24 cellular contexts compared by ENCODE assay signal in the genomic region with DNA sequence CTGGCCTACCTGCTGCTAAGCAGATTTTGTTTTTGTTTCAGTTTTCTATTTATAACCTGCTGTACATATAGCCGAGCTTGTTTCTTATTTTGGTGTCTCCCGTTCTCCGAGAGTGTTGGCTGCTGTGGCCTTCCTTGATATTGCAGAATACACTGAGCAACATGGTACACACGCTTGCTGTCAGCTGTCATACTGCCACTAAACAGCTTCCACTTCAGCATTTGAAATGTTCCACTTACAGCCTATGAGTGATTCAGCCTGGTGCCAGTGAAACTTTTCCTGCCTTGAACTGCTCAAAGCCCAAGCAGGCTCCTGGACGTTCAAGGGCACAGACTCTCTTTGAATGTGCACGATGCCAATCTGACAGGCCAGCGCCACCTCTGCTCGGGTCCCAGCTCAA.
DNase-seq lines count a peak whose midpoint lies in the region; ATAC-seq and TF ChIP-seq lines count a peak whose summit lies in the region.
"Had no signal": no experiment of that assay in that cellular context is flagged by ENCODE, and none has a peak within 500 bp of the region (broad histone marks: within the 10 kb centered on the region; RNA-seq: fewer than 3 reads in every experiment).

No MANE protein-coding gene starts in this region.

- H3K9me3 ChIP-seq in lower lobe of right lung = no peaks in the 10 kb centered on the region
- H3K9me3 ChIP-seq in thyroid gland = no peaks in the 10 kb centered on the region
- H3K9me3 ChIP-seq: breast epithelium, esophagus muscularis mucosa had no signal

- no peaks in the 10 kb centered on the region for H3K36me3 ChIP-seq in KMS-11 (ENCODE audit: insufficient read depth)
- H3K36me3 ChIP-seq in lower lobe of right lung = no peaks in the 10 kb centered on the region
- H3K36me3 ChIP-seq in thyroid gland = no peaks in the 10 kb centered on the region
- H3K36me3 ChIP-seq: breast epithelium, esophagus muscularis mucosa had no signal

- peaks cover 87% of the 10 kb centered on the region for H3K4me1 Mint-ChIP-seq in glutamatergic neuron (ENCODE audit: low read depth, unreplicated experiment)
- H3K4me1 Mint-ChIP-seq: activated CD4-positive, alpha-beta T cell treated with anti-CD3 and anti-CD28 coated beads, Interleukin-2, amount 10 ng/mL, durations not matched to agents 7 days and 5 days; activated CD8-positive, alpha-beta memory T cell treated with anti-CD3 and anti-CD28 coated beads, Interleukin-2, amount 10 ng/mL, durations not matched to agents 7 days and 5 days; CD8-positive, alpha-beta memory T cell had no signal

- H3K4me3 Mint-ChIP-seq in glutamatergic neuron (ENCODE audit: unreplicated experiment) = no peak overlapping the region
- H3K4me3 Mint-ChIP-seq: activated CD4-positive, alpha-beta T cell treated with anti-CD3 and anti-CD28 coated beads, Interleukin-2, amount 10 ng/mL, durations not matched to agents 7 days and 5 days; activated CD8-positive, alpha-beta memory T cell treated with anti-CD3 and anti-CD28 coated beads, Interleukin-2, amount 10 ng/mL, durations not matched to agents 7 days and 5 days; activated T-cell treated with anti-CD3 and anti-CD28 coated beads, Interleukin-2, amount 50 U/mL, for 72 hours; CD8-positive, alpha-beta memory T cell; endodermal cell had no signal

- no peak overlapping the region for H3K9ac ChIP-seq in KMS-11

- TF ChIP-seq POLR2A in thyroid gland (IDR thresholded peaks at IDR 0.05) = no peak

- H3K4me3 ChIP-seq in KMS-11 (IDR thresholded peaks at IDR 0.05; ENCODE audit: insufficient read depth, low read depth, low read length) (no peak overlapping the region), lower lobe of right lung (no peak overlapping the region), thyroid gland (replicated peaks in 1 of 3) (no peak overlapping the region)
- H3K4me3 ChIP-seq: breast epithelium, esophagus muscularis mucosa had no signal

- intact Hi-C loops in lower lobe of right lung (cut with DNase I) = no loop called here
- intact Hi-C loops in thyroid gland (cut with DNase I) = no loop called here

- peak; percentile 81 to 91 for ATAC-seq in lower lobe of right lung
- no peak for ATAC-seq in GM19452 (IDR thresholded peaks at IDR 0.05; ENCODE audit: unreplicated experiment)
- ATAC-seq: activated CD8-positive, alpha-beta memory T cell treated with anti-CD3 and anti-CD28 coated beads, Interleukin-2, amount 10 ng/mL, durations not matched to agents 7 days and 5 days; activated T-cell treated with anti-CD3 and anti-CD28 coated beads, Interleukin-2, amount 50 U/mL, for 72 hours had no signal

- no peaks in the 10 kb centered on the region for H4K20me1 ChIP-seq in KMS-11 (ENCODE audit: insufficient read depth)

- H3K4me2 ChIP-seq in KMS-11 = peak overlapping the region; percentile 26; the same call in 1 of the 2 replicates

- no peaks in the 10 kb centered on the region for H3K27me3 ChIP-seq in KMS-11 (ENCODE audit: insufficient read depth, low read depth)
- no peaks in the 10 kb centered on the region for H3K27me3 ChIP-seq in lower lobe of right lung (ENCODE audit: low read depth)
- H3K27me3 ChIP-seq in thyroid gland = no peaks in the 10 kb centered on the region
- H3K27me3 ChIP-seq: breast epithelium, esophagus muscularis mucosa had no signal

- no peak overlapping the region for H2AFZ ChIP-seq in KMS-11 (ENCODE audit: low read depth)

- H3K36me3 Mint-ChIP-seq in glutamatergic neuron (ENCODE audit: unreplicated experiment) = no peaks in the 10 kb centered on the region
- H3K36me3 Mint-ChIP-seq: activated CD8-positive, alpha-beta memory T cell treated with anti-CD3 and anti-CD28 coated beads, Interleukin-2, amount 10 ng/mL, durations not matched to agents 7 days and 5 days; CD8-positive, alpha-beta memory T cell had no signal

- H3K79me2 ChIP-seq in KMS-11 (ENCODE audit: insufficient read depth, low read depth) = no peaks in the 10 kb centered on the region

- peak overlapping the region; percentile 40 for H3K27ac Mint-ChIP-seq in glutamatergic neuron (ENCODE audit: unreplicated experiment)
- H3K27ac Mint-ChIP-seq: activated CD4-positive, alpha-beta T cell treated with anti-CD3 and anti-CD28 coated beads, Interleukin-2, amount 10 ng/mL, durations not matched to agents 7 days and 5 days; activated CD8-positive, alpha-beta memory T cell treated with anti-CD3 and anti-CD28 coated beads, Interleukin-2, amount 10 ng/mL, durations not matched to agents 7 days and 5 days; activated T-cell treated with anti-CD3 and anti-CD28 coated beads, Interleukin-2, amount 50 U/mL, for 72 hours; CD8-positive, alpha-beta memory T cell; endodermal cell had no signal

- H3K9me3 Mint-ChIP-seq in glutamatergic neuron (ENCODE audit: unreplicated experiment) = peaks cover 26% of the 10 kb centered on the region
- H3K9me3 Mint-ChIP-seq: activated CD4-positive, alpha-beta T cell treated with anti-CD3 and anti-CD28 coated beads, Interleukin-2, amount 10 ng/mL, durations not matched to agents 7 days and 5 days; activated T-cell treated with anti-CD3 and anti-CD28 coated beads, Interleukin-2, amount 50 U/mL, for 72 hours; CD8-positive, alpha-beta memory T cell; endodermal cell had no signal

- H3K27me3 Mint-ChIP-seq in glutamatergic neuron (ENCODE audit: unreplicated experiment) = peaks cover 23% of the 10 kb centered on the region
- H3K27me3 Mint-ChIP-seq: activated CD4-positive, alpha-beta T cell treated with anti-CD3 and anti-CD28 coated beads, Interleukin-2, amount 10 ng/mL, durations not matched to agents 7 days and 5 days had no signal

- H3K27ac ChIP-seq in KMS-11 = no peak overlapping the region
- no peak overlapping the region for H3K27ac ChIP-seq in lower lobe of right lung
- H3K27ac ChIP-seq in thyroid gland = peak overlapping the region in 1 of 3 donors; percentile 35
- H3K27ac ChIP-seq: breast epithelium, esophagus muscularis mucosa had no signal

- no peak for DNase-seq in glutamatergic neuron
- no peak for DNase-seq in lower lobe of right lung
- peak; percentile 30 to 50 for DNase-seq in thyroid gland
- no peak for DNase-seq in NCI-H774 (lab: John Stamatoyannopoulos, UW)
- no peak for DNase-seq in NCI-H2171 treated with DMSO at 0.1 percent for 48 hours (lab: John Stamatoyannopoulos, UW)
- DNase-seq: activated CD4-positive, alpha-beta T cell treated with anti-CD3 and anti-CD28 coated beads, Interleukin-2, amount 10 ng/mL, durations not matched to agents 7 days and 5 days; activated CD8-positive, alpha-beta memory T cell treated with anti-CD3 and anti-CD28 coated beads, Interleukin-2, amount 10 ng/mL, durations not matched to agents 7 days and 5 days; activated naive CD4-positive, alpha-beta T cell treated with Interleukin-2 at 50 U/mL for 16 hours; activated T-cell treated with anti-CD3 and anti-CD28 coated beads, Interleukin-2, amount 50 U/mL, for 72 hours; CD8-positive, alpha-beta memory T cell; cortex of kidney; DMS53; endodermal cell; foreskin melanocyte; GDM1; NCI-H1694; NCI-H69; stimulated activated CD4-positive, alpha-beta T cell treated with anti-CD3 and anti-CD28 coated beads, Interleukin-4, amount 100 ng/mL, for 4 hours; stimulated activated naive CD4-positive, alpha-beta T cell treated with Interleukin-2 at 50 U/mL for 16 hours; T-helper 9 cell had no signal

- TF ChIP-seq CTCF in KMS-11 (conservative IDR thresholded peaks at IDR 0.05; ENCODE audit: low read depth, low read length) = no peak
- TF ChIP-seq CTCF in glutamatergic neuron (IDR thresholded peaks at IDR 0.05; ENCODE audit: partially characterized antibody, unreplicated experiment) = no peak
- TF ChIP-seq CTCF in lower lobe of right lung (IDR thresholded peaks at IDR 0.05) = no peak
- no peak for TF ChIP-seq CTCF in thyroid gland (IDR thresholded peaks at IDR 0.05)

- WGBS in thyroid gland, 2 donors = 55% methylated on average over 8 of the region's 8 CpGs

- H3K4me1 ChIP-seq in KMS-11 (ENCODE audit: low read depth, poor library complexity, severe bottlenecking) (peaks cover 15% of the 10 kb centered on the region), lower lobe of right lung (peaks cover 27% of the 10 kb centered on the region), thyroid gland (peaks cover 14 to 32% of the 10 kb centered on the region in 2 donors)
- H3K4me1 ChIP-seq: breast epithelium had no signal

Comparison
In these comparisons a context has a peak if more than half of its experiments do, and no peak if none do; other contexts are left out.
1. DNase-seq: peak in thyroid gland (2 of 2); none in glutamatergic neuron (single experiment), lower lobe of right lung (single experiment), NCI-H774 (single experiment) and NCI-H2171 treated with DMSO at 0.1 percent for 48 hours (single experiment).